23 cellular contexts compared by ENCODE assay signal in genomic region chr20:22492497-22492896, GRCh38.
DNase-seq lines count a peak whose midpoint lies in the region; ATAC-seq, FAIRE-seq and TF ChIP-seq lines count a peak whose summit lies in the region.
"Had no signal": no experiment of that assay in that cellular context is flagged by ENCODE, and none has a peak within 500 bp of the region (broad histone marks: within the 10 kb centered on the region; RNA-seq: fewer than 3 reads in every experiment).

No MANE protein-coding gene starts in this region.

- CTCF ChIA-PET in HepG2 (lab: Yijun Ruan, JAX; ENCODE audit: low intra/inter-chr PET ratio, low total read pairs): no interaction called here

- H4K20me1 ChIP-seq in HepG2 (ENCODE audit: insufficient read depth, low read length): no peaks in the 10 kb centered on the region

- TF ChIP-seq CTCF in RWPE2 (IDR thresholded peaks at IDR 0.05; ENCODE audit: poor library complexity, severe bottlenecking): no peak
- TF ChIP-seq CTCF in HepG2 (CRISPR knock-in tag; IDR thresholded peaks at IDR 0.05): peak; percentile 24
- TF ChIP-seq CTCF in left lung (IDR thresholded peaks at IDR 0.05): no peak

- no peak for FAIRE-seq in HepG2 (lab: Jason Lieb, UNC)
- FAIRE-seq: H54, RCC 7860 had no signal

- H3K27me3 ChIP-seq in RWPE2 (ENCODE audit: insufficient read depth, poor library complexity, severe bottlenecking) (no peaks in the 10 kb centered on the region), HepG2 (ENCODE audit: control insufficient read depth in 1 of 2, insufficient read depth in 2 of 2, low read length in 2 of 2) (no peaks in the 10 kb centered on the region), left lung (peaks cover 0 to 18% of the 10 kb centered on the region in 2 donors)

- in situ Hi-C loops in Caki2 (cut with HindIII; ENCODE audit: low pct_unique_long_range_greater_than_20kb, low sequenced_read_pairs): no loop called here
- in situ Hi-C loops in HepG2 (cut with HindIII; ENCODE audit: extremely low pct_ligation_motif_present, low pct_unique_long_range_greater_than_20kb): no loop called here

- H3K36me3 ChIP-seq in RWPE2 (ENCODE audit: low read depth): no peaks in the 10 kb centered on the region
- H3K36me3 ChIP-seq in HepG2 (replicated peaks in 1 of 2; ENCODE audit: control insufficient read depth in 1 of 2, insufficient read depth in 2 of 2, low read length in 2 of 2): no peaks in the 10 kb centered on the region
- H3K36me3 ChIP-seq in left lung: no peaks in the 10 kb centered on the region

- POLR2A ChIA-PET in HepG2 (lab: Yijun Ruan, JAX): interaction anchor here (1.1 to 5.0 kb wide), 6 partner anchors 16 to 92 kb away, joined by 3 to 116 read pairs (median 14); partner anchors contain the start of gene FOXA2

- no peak overlapping the region for H3K27ac ChIP-seq in RWPE2 (ENCODE audit: poor library complexity, severe bottlenecking)
- H3K27ac ChIP-seq in HepG2 (ENCODE audit: extremely low read length, insufficient read depth, low read length): no peak overlapping the region
- no peak overlapping the region for H3K27ac ChIP-seq in left lung

- H3K79me2 ChIP-seq in HepG2 (ENCODE audit: insufficient read depth, low read length): no peaks in the 10 kb centered on the region

- 93% methylated on average over 2 of the region's 2 CpGs for WGBS in HepG2 (ENCODE audit: low lambda C conversion rate)

- H3K9ac ChIP-seq in HepG2 (ENCODE audit: insufficient read depth, low read depth, low read length): no peak overlapping the region
- H3K9ac ChIP-seq: SK-N-SH had no signal

- TF ChIP-seq RAD21 in HepG2 (CRISPR knock-in tag; IDR thresholded peaks at IDR 0.05): 0 out of 2 replicates have a peak, but pooled peaks have one; percentile 24

- H3K9me3 ChIP-seq in RWPE2 (ENCODE audit: severe bottlenecking) (no peaks in the 10 kb centered on the region), HepG2 (ENCODE audit: low read length) (0 out of 2 replicates have a peak, but pooled peaks cover 4% of the 10 kb centered on the region), left lung (no peaks in the 10 kb centered on the region)
- H3K9me3 ChIP-seq: SK-N-SH had no signal

- TF ChIP-seq EP300 in HepG2 (IDR thresholded peaks at IDR 0.05; ENCODE audit: low read depth in 2 of 2, low read length in 2 of 2) (no peak), HepG2 (CRISPR knock-in tag; IDR thresholded peaks at IDR 0.05; ENCODE audit: borderline replicate concordance) (no peak)

- DNase-seq in Caki2 (ENCODE audit: low read depth) (peak; percentile 5), NCI-H146 treated with DMSO at 0.1 percent for 48 hours (lab: John Stamatoyannopoulos, UW; ENCODE audit: unreplicated experiment) (peak; percentile 76), RWPE2 (ENCODE audit: low spot score) (no peak), HepG2 (ENCODE audit: low spot score) (no peak), SKM-1 (lab: John Stamatoyannopoulos, UW; ENCODE audit: unreplicated experiment) (no peak), NCI-H345 treated with DMSO at 0.1 percent for 48 hours (lab: John Stamatoyannopoulos, UW; ENCODE audit: unreplicated experiment) (no peak), left lung (no peak)
- DNase-seq: Calu3; CD4-positive, alpha-beta memory T cell; DMS153; GDM1; KBM-7; MM.1S; NCI-H1048; NCI-H1436 treated with DMSO at 0.1 percent for 48 hours; NCI-H2171 treated with DMSO at 0.1 percent for 48 hours; NCI-H446; NCI-H526 treated with DMSO at 0.1 percent for 48 hours; SHP77; SK-N-SH had no signal

- H3K4me2 ChIP-seq in HepG2 (ENCODE audit: low read depth, low read length): no peak overlapping the region
- H3K4me2 ChIP-seq: SK-N-SH had no signal

- intact Hi-C loops in HepG2 (cut with micrococcal nuclease; ENCODE audit: unreplicated experiment): no loop called here
- intact Hi-C loops in left lung (cut with DNase I): no loop called here

- peaks cover 8% of the 10 kb centered on the region for H3K4me1 ChIP-seq in RWPE2 (ENCODE audit: insufficient read depth, poor library complexity, severe bottlenecking)
- H3K4me1 ChIP-seq in HepG2 (ENCODE audit: insufficient read depth, low read length): peaks cover 57% of the 10 kb centered on the region
- H3K4me1 ChIP-seq in left lung: no peaks in the 10 kb centered on the region

- 0 out of 3 replicates have a peak, but pooled peaks have one; percentile 45 for ATAC-seq in RWPE2 (ENCODE audit: low read depth)
- no peak for ATAC-seq in HepG2
- no peak for ATAC-seq in GM18867 (IDR thresholded peaks at IDR 0.05; ENCODE audit: unreplicated experiment)
- ATAC-seq in left lung: no peak

- TF ChIP-seq POLR2A in HepG2 (IDR thresholded peaks at IDR 0.05; ENCODE audit: insufficient read depth in 1 of 2, low read depth in 2 of 2, low read length in 2 of 2): no peak

- no TSS peak for BruUV-seq in HepG2 (replicated peaks; lab: Mats Ljungman, UMichigan)

- H3K4me3 ChIP-seq in RWPE2 (ENCODE audit: severe bottlenecking) (no peak overlapping the region), HepG2 (replicated peaks in 1 of 3; ENCODE audit: insufficient read depth in 1 of 3, low read depth in 2 of 3, low read length in 3 of 3) (no peak overlapping the region), left lung (no peak overlapping the region)

- H2AFZ ChIP-seq in HepG2 (ENCODE audit: low read length): no peak overlapping the region

TF ChIP-seq in HepG2, 621 proteins besides CTCF, POLR2A, EP300 and RAD21 (continues in another document):
- TF ChIP-seq HMGXB3 (CRISPR knock-in tag; IDR thresholded peaks at IDR 0.05; ENCODE audit: borderline replicate concordance) (no peak), ZHX2 (IDR thresholded peaks at IDR 0.05; ENCODE audit: low read depth) (no peak), ZHX2 (CRISPR knock-in tag; IDR thresholded peaks at IDR 0.05; ENCODE audit: borderline replicate concordance) (0 out of 2 replicates have a peak, but pooled peaks have one; percentile 19), ZSCAN31 (CRISPR knock-in tag; IDR thresholded peaks at IDR 0.05; ENCODE audit: low read depth) (0 out of 2 replicates have a peak, but pooled peaks have one; percentile 33)

Comparison
In these comparisons a context has a peak if more than half of its experiments do, and no peak if none do; other contexts are left out.
1. DNase-seq: peak in Caki2 (single experiment) and NCI-H146 treated with DMSO at 0.1 percent for 48 hours (single experiment); none in RWPE2 (single experiment), HepG2 (single experiment), SKM-1 (single experiment), NCI-H345 treated with DMSO at 0.1 percent for 48 hours (single experiment) and left lung (0 of 2).